11 cellular contexts compared by ENCODE assay signal in genomic region chr11:117456027-117456720, GRCh38.
DNase-seq lines count a peak whose midpoint lies in the region; ATAC-seq and TF ChIP-seq lines count a peak whose summit lies in the region.
"Had no signal": no experiment of that assay in that cellular context is flagged by ENCODE, and none has a peak within 500 bp of the region (broad histone marks: within the 10 kb centered on the region; RNA-seq: fewer than 3 reads in every experiment).

No MANE protein-coding gene starts in this region.

- no peaks in the 10 kb centered on the region for H3K79me2 ChIP-seq in osteoblast (ENCODE audit: insufficient read depth, low read length)

- DNase-seq in osteoblast (ENCODE audit: insufficient read length, low spot score, missing footprints) = peak; percentile 41
- DNase-seq in NCI-H2081 (lab: John Stamatoyannopoulos, UW) = no peak
- DNase-seq in iPS-NIHi11 (ENCODE audit: low spot score) = no peak
- no peak for DNase-seq in foreskin melanocyte
- DNase-seq: caudate nucleus, DND-41 had no signal

- no peak for TF ChIP-seq CTCF in osteoblast (IDR thresholded peaks at IDR 0.05; ENCODE audit: extremely low read depth, low read depth, low read length)

- no peak overlapping the region for H3K27ac ChIP-seq in osteoblast (ENCODE audit: low read depth, low read length)
- H3K27ac ChIP-seq: SK-N-MC had no signal

- peak; percentile 63 for ATAC-seq in GM18511 (IDR thresholded peaks at IDR 0.05; ENCODE audit: unreplicated experiment)
- peak; percentile 69 for ATAC-seq in GM19463 (IDR thresholded peaks at IDR 0.05; ENCODE audit: unreplicated experiment)
- ATAC-seq in HG03135 (IDR thresholded peaks at IDR 0.05; ENCODE audit: unreplicated experiment) = peak; percentile 60
- ATAC-seq: left lobe of liver had no signal

- H3K4me3 ChIP-seq in osteoblast (ENCODE audit: insufficient read depth, low read length) = no peak overlapping the region
- H3K4me3 ChIP-seq: SK-N-MC had no signal

- no peaks in the 10 kb centered on the region for H4K20me1 ChIP-seq in osteoblast (ENCODE audit: insufficient read depth, low read length)

- no peak overlapping the region for H2AFZ ChIP-seq in osteoblast (ENCODE audit: low read length)

- H3K4me1 ChIP-seq in osteoblast (ENCODE audit: insufficient read depth, low read length) = no peaks in the 10 kb centered on the region

- peaks cover 4% of the 10 kb centered on the region for H3K27me3 ChIP-seq in osteoblast (ENCODE audit: insufficient read depth, low read length)

- no peaks in the 10 kb centered on the region for H3K36me3 ChIP-seq in osteoblast (ENCODE audit: insufficient read depth, low read length)

- no peaks in the 10 kb centered on the region for H3K9me3 ChIP-seq in osteoblast (ENCODE audit: low read depth, low read length)

- no peak overlapping the region for H3K4me2 ChIP-seq in osteoblast (ENCODE audit: insufficient read depth, low read length)
